ENCODE assay signal across 17 cellular contexts in the genomic region with DNA sequence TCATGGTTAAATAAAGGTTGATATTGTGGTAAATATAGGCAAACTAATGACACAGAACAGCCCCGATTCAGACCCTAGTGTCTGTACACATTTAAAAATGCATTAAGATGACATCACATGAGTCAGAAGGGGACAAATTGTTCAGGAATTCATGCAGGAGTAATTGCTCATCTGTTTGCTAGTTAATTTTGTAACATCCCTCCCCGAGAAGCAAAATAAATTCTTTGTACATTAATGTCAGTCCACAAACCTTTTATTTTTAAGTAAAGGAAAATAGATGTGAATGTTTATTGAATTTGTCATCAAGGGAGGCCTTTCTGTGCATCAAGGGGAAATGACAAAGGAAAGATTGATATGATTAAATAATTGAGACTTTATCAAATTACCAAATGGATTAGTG.
DNase-seq lines count a peak whose midpoint lies in the region; ATAC-seq and TF ChIP-seq lines count a peak whose summit lies in the region.
"Had no signal": no experiment of that assay in that cellular context is flagged by ENCODE, and none has a peak within 500 bp of the region (broad histone marks: within the 10 kb centered on the region; RNA-seq: fewer than 3 reads in every experiment).

No MANE protein-coding gene starts in this region.

- H3K9ac ChIP-seq in HCT116 (ENCODE audit: low read length) (peak overlapping the region; percentile 3; the same call in 1 of the 2 replicates), adipocyte (ENCODE audit: low read length) (peak overlapping the region; percentile 44)

- no peak for TF ChIP-seq POLR2A in HCT116 (IDR thresholded peaks at IDR 0.05; ENCODE audit: borderline replicate concordance, extremely low read depth, insufficient read depth, insufficient read length)

- intact Hi-C loops in A673 (cut with micrococcal nuclease; ENCODE audit: unreplicated experiment) (loop anchor here (1.0 kb wide), 1 partner anchor 40 kb away; no protein-coding TSS in a partner anchor), HCT116 (cut with micrococcal nuclease) (no loop called here)
- intact Hi-C loops in CD4-positive, alpha-beta memory T cell (cut with micrococcal nuclease): no loop called here

- H3K4me2 ChIP-seq in HCT116 (ENCODE audit: low read length): peak overlapping the region; percentile 48

- no peak overlapping the region for H3K4me3 Mint-ChIP-seq in CD4-positive, alpha-beta memory T cell
- H3K4me3 Mint-ChIP-seq: activated naive CD8-positive, alpha-beta T cell treated with anti-CD3 and anti-CD28 coated beads for 36 hours; naive B cell; type B pancreatic cell had no signal

- POLR2A ChIA-PET in A673 (lab: Charles Lee; ENCODE audit: low non-redundant PET) (no interaction called here), HCT116 (lab: Charles Lee) (no interaction called here)
- POLR2A ChIA-PET in CD4-positive, alpha-beta memory T cell (lab: Charles Lee; ENCODE audit: partially characterized antibody): no interaction called here

- peaks cover 0 to 3% (median 0%) of the 10 kb centered on the region in 8 donors for H3K9me3 Mint-ChIP-seq in CD4-positive, alpha-beta memory T cell
- H3K9me3 Mint-ChIP-seq: activated naive CD8-positive, alpha-beta T cell treated with anti-CD3 and anti-CD28 coated beads for 36 hours; type B pancreatic cell had no signal

- H3K9me2 ChIP-seq in HCT116 (ENCODE audit: insufficient read depth): no peaks in the 10 kb centered on the region

- peaks cover 0 to 6% of the 10 kb centered on the region in 2 donors for H3K27me3 Mint-ChIP-seq in CD4-positive, alpha-beta memory T cell
- H3K27me3 Mint-ChIP-seq: activated naive CD8-positive, alpha-beta T cell treated with anti-CD3 and anti-CD28 coated beads for 36 hours; naive B cell; type B pancreatic cell had no signal

- H3K36me3 Mint-ChIP-seq in CD4-positive, alpha-beta memory T cell: no peaks in the 10 kb centered on the region
- H3K36me3 Mint-ChIP-seq: activated naive CD8-positive, alpha-beta T cell treated with anti-CD3 and anti-CD28 coated beads for 36 hours; naive B cell had no signal

- RAD21 ChIA-PET in HCT116 (lab: Charles Lee; ENCODE audit: low non-redundant PET in 1 of 2, low total read pairs in 2 of 2, uncharacterized antibody in 2 of 2, unreplicated experiment in 2 of 2): no interaction called here

- no peaks in the 10 kb centered on the region for H4K20me1 ChIP-seq in HCT116 (ENCODE audit: insufficient read depth)

- CTCF ChIA-PET in A673 (lab: Charles Lee) (no interaction called here), HCT116 (lab: Charles Lee) (no interaction called here)
- CTCF ChIA-PET in CD4-positive, alpha-beta memory T cell (lab: Charles Lee; ENCODE audit: partially characterized antibody): no interaction called here

- BruUV-seq in A673 (replicated peaks; lab: Mats Ljungman, UMichigan) (no TSS peak), HCT116 (replicated peaks; lab: Mats Ljungman, UMichigan) (no TSS peak)

- no peak overlapping the region for H2AFZ ChIP-seq in HCT116 (ENCODE audit: low read depth, low read length, poor library complexity, severe bottlenecking)

- no peaks in the 10 kb centered on the region for H3K4me1 Mint-ChIP-seq in CD4-positive, alpha-beta memory T cell
- H3K4me1 Mint-ChIP-seq: activated naive CD8-positive, alpha-beta T cell treated with anti-CD3 and anti-CD28 coated beads for 36 hours had no signal

- no peak for TF ChIP-seq CTCF in A673 (conservative IDR thresholded peaks at IDR 0.05; ENCODE audit: low read depth, low read length)
- no peak for TF ChIP-seq CTCF in HCT116 (IDR thresholded peaks at IDR 0.05 in 2 of 3, conservative IDR thresholded peaks at IDR 0.05 in 1 of 3; ENCODE audit: borderline replicate concordance in 1 of 3, insufficient read depth in 1 of 3, low read depth in 2 of 3, low read length in 2 of 3)
- no peak for TF ChIP-seq CTCF in foreskin fibroblast (IDR thresholded peaks at IDR 0.05; ENCODE audit: low read depth, low read length)
- TF ChIP-seq CTCF in GM20000 (IDR thresholded peaks at IDR 0.05; ENCODE audit: extremely low read depth, missing control alignments): no peak
- no peak for TF ChIP-seq CTCF in coronary artery (IDR thresholded peaks at IDR 0.05)

- ATAC-seq in HCT116: no peak
- no peak for ATAC-seq in HG02973 (IDR thresholded peaks at IDR 0.05; ENCODE audit: unreplicated experiment)

- DNase-seq in A673 (ENCODE audit: low spot score) (peak; percentile 29), HCT116 (ENCODE audit: low read depth, low spot score) (no peak), adipocyte (ENCODE audit: low read depth) (peak; percentile 81), foreskin fibroblast (peak; percentile 89 to 93), GM20000 (ENCODE audit: low spot score) (no peak), coronary artery (ENCODE audit: low spot score) (no peak)
- no peak for DNase-seq in CD4-positive, alpha-beta memory T cell
- DNase-seq: activated CD8-positive, alpha-beta memory T cell treated with anti-CD3 and anti-CD28 coated beads for 24 hours; activated naive CD8-positive, alpha-beta T cell treated with anti-CD3 and anti-CD28 coated beads for 36 hours; BE2C; islet precursor cell; naive B cell; NCI-H146; T-helper 2 cell had no signal

- no peaks in the 10 kb centered on the region for H3K27me3 ChIP-seq in A673 (replicated peaks; ENCODE audit: insufficient read depth, low read depth, low read length, poor library complexity)
- no peaks in the 10 kb centered on the region for H3K27me3 ChIP-seq in HCT116 (ENCODE audit: insufficient read depth, low read length)
- H3K27me3 ChIP-seq in adipocyte (replicated peaks; ENCODE audit: control insufficient read depth, insufficient read depth, low read length): no peaks in the 10 kb centered on the region
- no peaks in the 10 kb centered on the region for H3K27me3 ChIP-seq in CD4-positive, alpha-beta memory T cell (ENCODE audit: insufficient read depth, low read length)
- H3K27me3 ChIP-seq: BE2C, sigmoid colon had no signal

- no peak overlapping the region for H3K27ac ChIP-seq in A673 (ENCODE audit: low read depth, low read length, poor library complexity, severe bottlenecking)
- H3K27ac ChIP-seq in HCT116 (ENCODE audit: low read depth, low read length): peak overlapping the region; percentile 33; the same call in 1 of the 2 replicates
- no peak overlapping the region for H3K27ac ChIP-seq in coronary artery
- no peak overlapping the region for H3K27ac ChIP-seq in CD4-positive, alpha-beta memory T cell (ENCODE audit: low read depth, low read length)
- H3K27ac ChIP-seq: sigmoid colon had no signal

- H3K27ac Mint-ChIP-seq in CD4-positive, alpha-beta memory T cell: no peak overlapping the region
- H3K27ac Mint-ChIP-seq: activated naive CD8-positive, alpha-beta T cell treated with anti-CD3 and anti-CD28 coated beads for 36 hours; naive B cell; type B pancreatic cell had no signal

- peaks cover 3% of the 10 kb centered on the region for H3K4me1 ChIP-seq in A673 (ENCODE audit: insufficient read depth, low read length, poor library complexity, severe bottlenecking)
- peaks cover 52 to 81% of the 10 kb centered on the region in 2 experiments for H3K4me1 ChIP-seq in HCT116 (ENCODE audit: control insufficient read depth in 1 of 2, insufficient read depth in 2 of 2, low read length in 2 of 2)
- peaks cover 52% of the 10 kb centered on the region for H3K4me1 ChIP-seq in adipocyte (ENCODE audit: control insufficient read depth, insufficient read depth, low read length)
- H3K4me1 ChIP-seq in CD4-positive, alpha-beta memory T cell (ENCODE audit: insufficient read depth, low read length): no peaks in the 10 kb centered on the region

- H3K4me3 ChIP-seq in A673 (ENCODE audit: low read depth, low read length, poor library complexity, severe bottlenecking) (no peak overlapping the region), HCT116 (replicated peaks in 1 of 2; ENCODE audit: low read depth in 1 of 2, low read length in 2 of 2) (no peak overlapping the region), adipocyte (ENCODE audit: low read length) (no peak overlapping the region), foreskin fibroblast (ENCODE audit: low read depth in 1 of 2, low read length in 2 of 2) (no peak overlapping the region), coronary artery (no peak overlapping the region)
- no peak overlapping the region for H3K4me3 ChIP-seq in CD4-positive, alpha-beta memory T cell (ENCODE audit: low read length in 2 of 2)
- H3K4me3 ChIP-seq: sigmoid colon had no signal

- no peak for TF ChIP-seq RAD21 in HCT116 (IDR thresholded peaks at IDR 0.05; ENCODE audit: low read depth)

- peaks cover 27% of the 10 kb centered on the region for H3K79me2 ChIP-seq in HCT116 (ENCODE audit: insufficient read depth, low read length)

- H3K36me3 ChIP-seq in A673 (ENCODE audit: insufficient read depth, low read length, poor library complexity, severe bottlenecking): no peaks in the 10 kb centered on the region
- no peaks in the 10 kb centered on the region for H3K36me3 ChIP-seq in HCT116 (ENCODE audit: control insufficient read depth in 1 of 2, insufficient read depth in 2 of 2, low read length in 2 of 2)
- no peaks in the 10 kb centered on the region for H3K36me3 ChIP-seq in adipocyte (ENCODE audit: control insufficient read depth, insufficient read depth, low read length, severe bottlenecking)
- no peaks in the 10 kb centered on the region for H3K36me3 ChIP-seq in CD4-positive, alpha-beta memory T cell (ENCODE audit: insufficient read depth, low read length)
- H3K36me3 ChIP-seq: BE2C, sigmoid colon had no signal

- H3K9me3 ChIP-seq in A673 (ENCODE audit: low read depth, low read length, poor library complexity, severe bottlenecking) (no peaks in the 10 kb centered on the region), HCT116 (ENCODE audit: control insufficient read depth in 1 of 2, insufficient read depth in 1 of 2, low read depth in 1 of 2, low read length in 2 of 2) (no peaks in the 10 kb centered on the region), adipocyte (ENCODE audit: control insufficient read depth, low read length) (no peaks in the 10 kb centered on the region)
- no peaks in the 10 kb centered on the region for H3K9me3 ChIP-seq in CD4-positive, alpha-beta memory T cell (ENCODE audit: control insufficient read depth in 1 of 2, low read length in 2 of 2)
- H3K9me3 ChIP-seq: BE2C, sigmoid colon had no signal

TF ChIP-seq in HCT116, 20 proteins besides CTCF, POLR2A, EP300 and RAD21 (continues in another document):
- no peak for TF ChIP-seq EGR1 (IDR thresholded peaks at IDR 0.05; ENCODE audit: low read depth)
- TF ChIP-seq ELF1 (IDR thresholded peaks at IDR 0.05; ENCODE audit: borderline replicate concordance, low read depth): no peak
- no peak for TF ChIP-seq YY1 (IDR thresholded peaks at IDR 0.05; ENCODE audit: extremely low read depth, insufficient replicate concordance, low read depth, low read length)

Comparison
In these comparisons a context has a peak if more than half of its experiments do, and no peak if none do; other contexts are left out.
1. DNase-seq: peak in A673 (single experiment), adipocyte (single experiment) and foreskin fibroblast (2 of 2); none in HCT116 (single experiment), GM20000 (single experiment), coronary artery (single experiment) and CD4-positive, alpha-beta memory T cell (0 of 5).